21 cellular contexts compared by ENCODE assay signal in the genomic region with DNA sequence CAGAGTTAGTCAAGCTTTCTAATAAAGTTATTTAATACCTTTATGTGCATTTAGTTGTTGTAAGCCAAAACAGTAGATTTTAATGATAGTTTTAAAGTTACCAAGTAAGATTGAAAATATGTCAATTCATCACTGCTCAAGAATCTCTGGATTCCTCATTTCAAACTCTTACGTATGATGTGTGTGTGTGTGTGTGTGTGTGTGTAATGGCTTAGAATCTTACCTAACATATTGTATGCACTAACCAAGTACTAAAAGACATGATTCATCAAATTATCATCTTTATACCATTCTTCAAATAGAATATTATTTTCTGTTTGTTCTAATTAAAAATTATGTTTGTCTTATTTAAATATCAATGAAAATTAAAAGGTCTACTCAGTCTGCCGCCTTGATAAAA. TPM values are rescaled to one million over a fixed set of nuclear protein-coding genes. Genes with fewer than 3 reads are reported as not detected.
DNase-seq lines count a peak whose midpoint lies in the region; TF ChIP-seq lines count a peak whose summit lies in the region.
"Had no signal": no experiment of that assay in that cellular context is flagged by ENCODE, and none has a peak within 500 bp of the region (broad histone marks: within the 10 kb centered on the region; RNA-seq: fewer than 3 reads in every experiment).

No MANE protein-coding gene starts in this region.

- TF ChIP-seq CTCF in fibroblast of mammary gland (conservative IDR thresholded peaks at IDR 0.05; ENCODE audit: control insufficient read depth, insufficient read depth, low read depth, low read length): no peak

- peak; percentile 10 for DNase-seq in GM04504 (ENCODE audit: low read depth)
- peak; percentile 14 for DNase-seq in RPMI7951 (ENCODE audit: low read depth)
- DNase-seq in fibroblast of mammary gland (ENCODE audit: low read depth): peak; percentile 31
- DNase-seq in renal cortical epithelial cell (ENCODE audit: low read depth): peak; percentile 13
- no peak for DNase-seq in activated effector memory CD4-positive, alpha-beta T cell treated with Interleukin-2 at 50 U/mL for 16 hours
- DNase-seq in DMS79 (lab: John Stamatoyannopoulos, UW): no peak
- no peak for DNase-seq in OCI-M1 (lab: John Stamatoyannopoulos, UW)
- DNase-seq: activated CD4-positive, alpha-beta memory T cell treated with anti-CD3 and anti-CD28 coated beads, Interleukin-2, amount 10 ng/mL, durations not matched to agents 7 days and 5 days; activated gamma-delta T cell treated with Interleukin-2 at 50 U/mL for 16 hours; activated T-cell treated with anti-CD3 and anti-CD28 coated beads for 4 hours; caudate nucleus; erythroblast; heart left ventricle; immature natural killer cell; NCI-H1092; NCI-H1930; nucleus accumbens; retina; stimulated activated CD8-positive, alpha-beta memory T cell treated with anti-CD3 and anti-CD28 coated beads, Interleukin-4, amount 100 ng/mL, for 48 hours; upper lobe of right lung had no signal

- no peak overlapping the region for H3K4me3 ChIP-seq in fibroblast of mammary gland (ENCODE audit: control insufficient read depth, low read depth, low read length)
- H3K4me3 ChIP-seq: heart left ventricle, lung, upper lobe of right lung had no signal

RNA-seq across cellular contexts. Expression of gene ZNF337, which starts 41.5 kb away (rescaled TPM):
- 10.7 and 12.3 TPM in 2 replicates for total RNA-seq in RPMI7951 (2014; rRNA removed; shearing (Covaris generic))
- 6.8 and 22.6 TPM in 2 replicates for total RNA-seq in renal cortical epithelial cell

Comparison
In these comparisons a context has a peak if more than half of its experiments do, and no peak if none do; other contexts are left out.
1. DNase-seq: peak in GM04504 (single experiment), RPMI7951 (single experiment), fibroblast of mammary gland (single experiment) and renal cortical epithelial cell (single experiment); none in activated effector memory CD4-positive, alpha-beta T cell treated with Interleukin-2 at 50 U/mL for 16 hours (single experiment), DMS79 (single experiment) and OCI-M1 (single experiment).